ENCODE assay signal across 8 cellular contexts in the genomic region with DNA sequence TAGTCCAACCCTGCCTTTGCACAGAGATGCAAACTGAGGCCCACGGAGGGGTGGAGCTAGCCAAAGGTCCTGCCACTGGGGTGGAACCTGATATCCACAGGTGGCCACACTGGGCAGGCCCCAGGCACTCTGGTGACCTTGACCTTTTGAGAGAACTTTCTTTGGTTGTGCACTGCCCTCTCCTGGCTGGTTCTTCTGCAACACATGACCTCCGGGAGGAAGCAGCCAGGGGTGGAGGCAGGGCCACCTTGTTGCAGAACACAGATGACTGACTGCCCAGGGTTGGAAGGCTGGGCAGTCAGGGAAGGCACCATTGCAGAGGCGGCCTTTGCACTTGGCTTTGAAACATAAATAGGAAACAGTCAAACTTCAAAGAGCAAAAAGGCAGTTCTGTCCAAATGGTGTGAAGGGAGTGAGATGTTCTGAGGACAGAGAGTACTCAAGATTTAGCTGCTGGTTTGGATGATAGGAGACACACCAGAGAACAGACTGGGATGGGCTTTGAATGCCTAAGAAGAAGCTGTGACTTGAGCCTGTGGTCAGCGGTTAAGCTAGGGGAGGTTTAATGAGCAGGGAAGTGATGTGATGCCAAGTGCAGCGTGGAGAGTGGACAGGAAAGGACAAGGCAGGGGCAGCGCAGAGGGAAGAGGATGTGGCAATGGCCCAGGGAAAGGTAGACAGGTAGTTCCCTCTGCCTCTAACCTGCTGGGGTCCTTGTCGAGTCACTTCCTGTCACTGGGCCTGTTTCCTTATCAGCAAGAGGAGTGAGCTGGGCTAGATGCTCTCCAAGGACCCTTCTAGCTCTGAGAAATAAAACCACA. TPM values are rescaled to one million over a fixed set of nuclear protein-coding genes. Genes with fewer than 3 reads are reported as not detected.
DNase-seq lines count a peak whose midpoint lies in the region; ATAC-seq and TF ChIP-seq lines count a peak whose summit lies in the region.

No MANE protein-coding gene starts in this region.

- H3K4me3 Mint-ChIP-seq in Calu3 (ENCODE audit: low read depth, unreplicated experiment) = no peak overlapping the region

- DNase-seq in Calu3 = peak; percentile 84
- DNase-seq in RPMI7951 (ENCODE audit: low read depth) = peak; percentile 70
- peak; percentile 51 to 68 for DNase-seq in activated naive CD4-positive, alpha-beta T cell treated with anti-CD3 and anti-CD28 coated beads, Interleukin-2, amount 50 U/mL, for 72 hours (ENCODE audit: low spot score in 2 of 2)
- DNase-seq in head of caudate nucleus = peak; percentile 67 to 94 (median 85)
- no peak for DNase-seq in cerebellar nuclear complex (lab: John Stamatoyannopoulos, UW)

- H2AFZ ChIP-seq in parathyroid adenoma = no peak overlapping the region

- H3K27me3 ChIP-seq in parathyroid adenoma (ENCODE audit: control insufficient read depth, insufficient read depth, low read length) = no peaks in the 10 kb centered on the region

- intact Hi-C loops in Calu3 (cut with micrococcal nuclease; ENCODE audit: unreplicated experiment) (loop anchor here (1.0 kb wide), 3 partner anchors 63 to 189 kb away; no protein-coding TSS in a partner anchor), head of caudate nucleus (cut with DNase I) (loop anchor here (2.0 to 10.0 kb wide), 3 partner anchors 78 to 348 kb away; partner anchors contain the start of genes HMGXB3, RPS14 and TIGD6)

- peak; percentile 92 for ATAC-seq in GM19395 (IDR thresholded peaks at IDR 0.05; ENCODE audit: unreplicated experiment)
- ATAC-seq in HG03439 (IDR thresholded peaks at IDR 0.05; ENCODE audit: unreplicated experiment) = peak; percentile 85
- peak; percentile 91 to 95 for ATAC-seq in activated naive CD4-positive, alpha-beta T cell treated with anti-CD3 and anti-CD28 coated beads, Interleukin-2, amount 50 U/mL, for 72 hours

- H3K9ac ChIP-seq in parathyroid adenoma = no peak overlapping the region

- no peaks in the 10 kb centered on the region for H3K9me3 Mint-ChIP-seq in Calu3 (ENCODE audit: low read depth, unreplicated experiment)
- no peaks in the 10 kb centered on the region for H3K9me3 Mint-ChIP-seq in activated naive CD4-positive, alpha-beta T cell treated with anti-CD3 and anti-CD28 coated beads, Interleukin-2, amount 50 U/mL, for 72 hours

- peak overlapping the region; percentile 11 for H3K4me2 ChIP-seq in parathyroid adenoma (ENCODE audit: low read length)

- H3K4me3 ChIP-seq in parathyroid adenoma (ENCODE audit: low read depth, low read length) = no peak overlapping the region

- H3K27ac ChIP-seq in parathyroid adenoma = no peak overlapping the region

- H3K9me3 ChIP-seq in parathyroid adenoma (ENCODE audit: control insufficient read depth, low read length) = no peaks in the 10 kb centered on the region

- no peaks in the 10 kb centered on the region for H3K79me2 ChIP-seq in parathyroid adenoma

- H3K27ac Mint-ChIP-seq in Calu3 (ENCODE audit: unreplicated experiment) = no peak overlapping the region
- peak overlapping the region; percentile 24 to 55 for H3K27ac Mint-ChIP-seq in activated naive CD4-positive, alpha-beta T cell treated with anti-CD3 and anti-CD28 coated beads, Interleukin-2, amount 50 U/mL, for 72 hours

- no TSS peak for BruUV-seq in Calu3 (replicated peaks; lab: Mats Ljungman, UMichigan)

- no peaks in the 10 kb centered on the region for H3K36me3 ChIP-seq in parathyroid adenoma (ENCODE audit: control insufficient read depth, insufficient read depth, low read length)

- peak; percentile 93 for TF ChIP-seq CTCF in Calu3 (IDR thresholded peaks at IDR 0.05; ENCODE audit: unreplicated experiment)
- peak; percentile 47 for TF ChIP-seq CTCF in parathyroid adenoma (IDR thresholded peaks at IDR 0.05)

- CTCF ChIA-PET in Calu3 (lab: Charles Lee) = interaction anchor here (0.9 to 2.3 kb wide), 9 partner anchors 11 to 181 kb away, joined by 3 to 8 read pairs (median 4); partner anchors contain the start of gene ARSI

- H3K4me1 ChIP-seq in parathyroid adenoma = no peaks in the 10 kb centered on the region

- H3K36me3 Mint-ChIP-seq in Calu3 (ENCODE audit: insufficient read depth, unreplicated experiment) = no peaks in the 10 kb centered on the region
- H3K36me3 Mint-ChIP-seq in activated naive CD4-positive, alpha-beta T cell treated with anti-CD3 and anti-CD28 coated beads, Interleukin-2, amount 50 U/mL, for 72 hours = no peaks in the 10 kb centered on the region

- peaks cover 21% of the 10 kb centered on the region for H3K27me3 Mint-ChIP-seq in Calu3 (ENCODE audit: unreplicated experiment)

- H3K4me1 Mint-ChIP-seq in Calu3 (ENCODE audit: low read depth, unreplicated experiment) = peaks cover 10% of the 10 kb centered on the region

RNA-seq across cellular contexts. Expression of gene TCOF1, which starts 6.8 kb away (rescaled TPM):
- 96.1 and 106 TPM in 2 replicates for total RNA-seq in Calu3 (2022)
- total RNA-seq in RPMI7951 (2014; rRNA removed; shearing (Covaris generic)) = 19.1 and 21.4 TPM in 2 replicates
- 10 to 100 TPM; 91.9 to 94.4 TPM for total RNA-seq in activated naive CD4-positive, alpha-beta T cell treated with anti-CD3 and anti-CD28 coated beads, Interleukin-2, amount 50 U/mL, for 72 hours

RNA-seq across cellular contexts. Expression of gene ARSI, which starts 48.0 kb away (rescaled TPM):
- 0.71 and 0.93 TPM in 2 replicates for total RNA-seq in Calu3 (2022)
- total RNA-seq in RPMI7951 (2014; rRNA removed; shearing (Covaris generic)) = 0.10 TPM in 1 of 2 replicates, not detected in the other
- not detected for total RNA-seq in activated naive CD4-positive, alpha-beta T cell treated with anti-CD3 and anti-CD28 coated beads, Interleukin-2, amount 50 U/mL, for 72 hours

Comparison
In these comparisons a context has a peak if more than half of its experiments do, and no peak if none do; other contexts are left out.
1. DNase-seq: peak in Calu3 (single experiment), RPMI7951 (single experiment), activated naive CD4-positive, alpha-beta T cell treated with anti-CD3 and anti-CD28 coated beads, Interleukin-2, amount 50 U/mL, for 72 hours (2 of 2) and head of caudate nucleus (42 of 42); none in cerebellar nuclear complex (0 of 2).
2. Peak in every context shown above with its lines, with median percentiles within 50 percentile points of each other: ATAC-seq.